Comparison of ENCODE assay signal across 20 cellular contexts in the genomic region with DNA sequence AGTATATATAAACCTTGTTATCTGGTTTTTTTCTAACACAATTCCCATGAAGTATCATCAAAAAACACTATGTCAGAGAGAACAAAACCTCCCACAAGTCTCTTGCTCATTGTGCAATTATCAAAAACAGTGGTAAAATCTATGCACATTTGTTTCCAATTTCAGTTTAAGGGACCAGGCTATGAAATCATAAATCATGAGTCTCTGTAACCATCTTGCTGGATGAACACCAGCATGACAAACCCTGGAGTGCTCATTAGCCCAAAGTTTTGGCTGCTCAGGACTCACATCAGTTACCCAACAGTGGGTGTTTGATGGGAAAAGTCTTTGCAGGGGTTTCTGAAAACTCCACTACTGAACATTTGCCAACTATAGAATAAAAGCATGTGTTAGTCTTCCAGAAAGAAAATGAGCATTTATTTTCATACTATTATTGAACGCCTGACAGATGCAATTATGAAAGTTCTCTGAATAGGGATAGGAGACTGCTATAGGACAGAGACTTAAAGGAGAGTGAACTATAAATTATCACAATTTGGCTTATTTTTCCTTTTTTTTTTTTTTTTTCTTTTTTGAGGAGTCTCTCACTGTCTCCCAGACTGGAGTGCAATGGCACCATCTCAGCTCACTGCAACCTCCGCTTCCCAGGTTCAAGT.
DNase-seq lines count a peak whose midpoint lies in the region; ATAC-seq, FAIRE-seq and TF ChIP-seq lines count a peak whose summit lies in the region.
"Had no signal": no experiment of that assay in that cellular context is flagged by ENCODE, and none has a peak within 500 bp of the region (broad histone marks: within the 10 kb centered on the region; RNA-seq: fewer than 3 reads in every experiment).

No MANE protein-coding gene starts in this region.

- H4K8ac ChIP-seq in IMR-90 (ENCODE audit: low read depth in 2 of 2, low read length in 2 of 2) = no peak overlapping the region
- no peak overlapping the region for H4K8ac ChIP-seq in mesendoderm (ENCODE audit: low read depth, low read length)

- BruUV-seq in IMR-90 (replicated peaks; lab: Mats Ljungman, UMichigan) = no TSS peak

- no peak overlapping the region for H2BK20ac ChIP-seq in IMR-90 (ENCODE audit: low read depth, low read length)

- H3K23ac ChIP-seq in IMR-90 (ENCODE audit: low read depth, low read length) = no peak overlapping the region
- no peak overlapping the region for H3K23ac ChIP-seq in mesendoderm (ENCODE audit: low read length)

- H3K4me2 ChIP-seq in IMR-90 (ENCODE audit: low read depth, low read length) = no peak overlapping the region
- H3K4me2 ChIP-seq in mesendoderm (ENCODE audit: low read length) = no peak overlapping the region
- H3K4me2 ChIP-seq: PC-9 had no signal

- H3K27ac Mint-ChIP-seq in activated CD4-positive, alpha-beta T cell treated with anti-CD3 and anti-CD28 coated beads, Interleukin-2, amount 10 ng/mL, durations not matched to agents 7 days and 5 days = no peak overlapping the region
- H3K27ac Mint-ChIP-seq: activated CD4-positive, alpha-beta memory T cell treated with anti-CD3 and anti-CD28 coated beads for 36 hours; activated T-helper 1 cell treated with anti-CD3 and anti-CD28 coated beads, Interleukin-12 subunit alpha, Interleukin-12 subunit beta, Interleukin-2, Interleukin-4 antibody, amounts not matched to agents 30 ng/mL and 10 ng/mL and 1 ng/mL, durations not matched to agents 14 hours and 24 hours and 36 hours had no signal

- no peak overlapping the region for H3K4me3 Mint-ChIP-seq in activated CD4-positive, alpha-beta T cell treated with anti-CD3 and anti-CD28 coated beads, Interleukin-2, amount 10 ng/mL, durations not matched to agents 7 days and 5 days
- H3K4me3 Mint-ChIP-seq: activated CD4-positive, alpha-beta memory T cell treated with anti-CD3 and anti-CD28 coated beads for 36 hours; activated T-helper 1 cell treated with anti-CD3 and anti-CD28 coated beads, Interleukin-12 subunit alpha, Interleukin-12 subunit beta, Interleukin-2, Interleukin-4 antibody, amounts not matched to agents 30 ng/mL and 10 ng/mL and 1 ng/mL, durations not matched to agents 14 hours and 24 hours and 36 hours had no signal

- TF ChIP-seq RAD21 in IMR-90 (IDR thresholded peaks at IDR 0.05; ENCODE audit: low read length) = no peak

- H3K4me3 ChIP-seq in IMR-90 (ENCODE audit: insufficient read depth, low read depth, low read length) (no peak overlapping the region), mesendoderm (ENCODE audit: low read length) (no peak overlapping the region)
- H3K4me3 ChIP-seq: PC-9, upper lobe of left lung had no signal

- no peak overlapping the region for H4K91ac ChIP-seq in IMR-90 (ENCODE audit: insufficient read depth, low read depth, low read length)

- H4K5ac ChIP-seq in IMR-90 (ENCODE audit: low read depth, low read length) (no peak overlapping the region), mesendoderm (ENCODE audit: low read length) (no peak overlapping the region)

- no peak for TF ChIP-seq CTCF in AG09319 (IDR thresholded peaks at IDR 0.05; ENCODE audit: low read depth, low read length)
- no peak for TF ChIP-seq CTCF in IMR-90 (conservative IDR thresholded peaks at IDR 0.05; ENCODE audit: low read depth, low read length)

- POLR2A ChIA-PET in IMR-90 (lab: Charles Lee; ENCODE audit: unreplicated experiment) = no interaction called here
- POLR2A ChIA-PET in activated CD4-positive, alpha-beta T cell treated with anti-CD3 and anti-CD28 coated beads, Interleukin-2, amount 10 ng/mL, durations not matched to agents 7 days and 5 days (lab: Charles Lee) = no interaction called here

- no peak overlapping the region for H2BK120ac ChIP-seq in IMR-90 (ENCODE audit: low read depth, low read length)
- H2BK120ac ChIP-seq in mesendoderm (ENCODE audit: low read depth, low read length) = no peak overlapping the region

- H3K9me1 ChIP-seq in IMR-90 (ENCODE audit: insufficient read depth, low read length) = no peaks in the 10 kb centered on the region

- H3K36me3 Mint-ChIP-seq in activated CD4-positive, alpha-beta T cell treated with anti-CD3 and anti-CD28 coated beads, Interleukin-2, amount 10 ng/mL, durations not matched to agents 7 days and 5 days (ENCODE audit: low read depth) = no peaks in the 10 kb centered on the region
- H3K36me3 Mint-ChIP-seq: activated CD4-positive, alpha-beta memory T cell treated with anti-CD3 and anti-CD28 coated beads for 36 hours had no signal

- CTCF ChIA-PET in IMR-90 (lab: Yijun Ruan, JAX) = interaction anchor here (0.7 kb wide), 1 partner anchor 701 kb away, joined by 4 read pairs; no protein-coding TSS in a partner anchor
- CTCF ChIA-PET in activated CD4-positive, alpha-beta T cell treated with anti-CD3 and anti-CD28 coated beads, Interleukin-2, amount 10 ng/mL, durations not matched to agents 7 days and 5 days (lab: Charles Lee) = no interaction called here

- H3K9me3 ChIP-seq in IMR-90 (ENCODE audit: control insufficient read depth, insufficient read depth, low read length) = no peaks in the 10 kb centered on the region
- H3K9me3 ChIP-seq: upper lobe of left lung had no signal

- no peaks in the 10 kb centered on the region for H3K4me1 Mint-ChIP-seq in activated CD4-positive, alpha-beta T cell treated with anti-CD3 and anti-CD28 coated beads, Interleukin-2, amount 10 ng/mL, durations not matched to agents 7 days and 5 days

- H3K79me1 ChIP-seq in IMR-90 (ENCODE audit: low read depth in 1 of 2, low read length in 2 of 2) (no peaks in the 10 kb centered on the region), mesendoderm (ENCODE audit: low read length) (no peaks in the 10 kb centered on the region)

- no peaks in the 10 kb centered on the region for H4K20me1 ChIP-seq in IMR-90 (ENCODE audit: insufficient read depth, low read length)

- no peak overlapping the region for H2AK9ac ChIP-seq in IMR-90 (replicated peaks; ENCODE audit: low read depth, low read length, poor library complexity)

- intact Hi-C loops in IMR-90 (cut with micrococcal nuclease) = no loop called here

- no CpG with 5 or more reads among the region's 2 CpGs for WGBS in IMR-90 (ENCODE audit: extremely low coverage in 2 of 2, insufficient read length in 1 of 2), 2 experiments
- WGBS in mesendoderm (ENCODE audit: extremely low coverage, insufficient coverage, low lambda C conversion rate) = no CpG with 5 or more reads among the region's 2 CpGs

- H3K79me2 ChIP-seq in mesendoderm (ENCODE audit: control insufficient read depth, insufficient read depth, low read length) = no peaks in the 10 kb centered on the region
- H3K79me2 ChIP-seq: parathyroid adenoma had no signal

- peak; percentile 90 for DNase-seq in AG09319 (ENCODE audit: extremely low read depth, low read depth)
- DNase-seq in IMR-90 = peak; percentile 50
- no peak for DNase-seq in mesendoderm
- DNase-seq in activated CD4-positive, alpha-beta T cell treated with anti-CD3 and anti-CD28 coated beads, Interleukin-2, amount 10 ng/mL, durations not matched to agents 7 days and 5 days = no peak
- DNase-seq in HK-2 (ENCODE audit: unreplicated experiment) = no peak
- no peak for DNase-seq in GOT3 (lab: John Stamatoyannopoulos, UW)
- no peak for DNase-seq in NCI-H1436 treated with DMSO at 0.1 percent for 48 hours (lab: John Stamatoyannopoulos, UW)
- DNase-seq: activated CD4-positive, alpha-beta memory T cell treated with anti-CD3 and anti-CD28 coated beads for 36 hours; AML-193; NCI-H1694 treated with DMSO at 0.1 percent for 48 hours; NCI-H526; PC-9; stimulated activated CD4-positive, alpha-beta T cell treated with anti-CD3 and anti-CD28 coated beads, Interleukin-12 subunit alpha, Interleukin-12 subunit beta, amount 100 ng/mL, for 4 hours; stimulated activated naive CD4-positive, alpha-beta T cell treated with Interleukin-2 at 50 U/mL for 16 hours; SW 1271; upper lobe of left lung had no signal

- H3K14ac ChIP-seq in IMR-90 (replicated peaks; ENCODE audit: low read depth, low read length) = no peak overlapping the region

- H3K36me3 ChIP-seq in IMR-90 (ENCODE audit: control insufficient read depth, insufficient read depth, low read length) = no peaks in the 10 kb centered on the region
- no peaks in the 10 kb centered on the region for H3K36me3 ChIP-seq in mesendoderm (ENCODE audit: control insufficient read depth, insufficient read depth, low read length)
- H3K36me3 ChIP-seq: upper lobe of left lung had no signal

- H3K9ac ChIP-seq in IMR-90 (ENCODE audit: low read depth, low read length) (no peak overlapping the region), mesendoderm (ENCODE audit: low read length) (no peak overlapping the region)
- H3K9ac ChIP-seq: parathyroid adenoma had no signal

- H2AK5ac ChIP-seq in IMR-90 (ENCODE audit: low read depth, low read length) = no peak overlapping the region
- H2AK5ac ChIP-seq in mesendoderm (ENCODE audit: low read length) = no peak overlapping the region

- H3K27me3 Mint-ChIP-seq in activated CD4-positive, alpha-beta T cell treated with anti-CD3 and anti-CD28 coated beads, Interleukin-2, amount 10 ng/mL, durations not matched to agents 7 days and 5 days = no peaks in the 10 kb centered on the region
- H3K27me3 Mint-ChIP-seq: activated CD4-positive, alpha-beta memory T cell treated with anti-CD3 and anti-CD28 coated beads for 36 hours had no signal

- H3K4me1 ChIP-seq in IMR-90 (ENCODE audit: control insufficient read depth, insufficient read depth, low read length) = no peaks in the 10 kb centered on the region; the same call in 1 of the 2 replicates
- no peaks in the 10 kb centered on the region for H3K4me1 ChIP-seq in mesendoderm (ENCODE audit: control insufficient read depth, low read depth, low read length)
- H3K4me1 ChIP-seq: upper lobe of left lung had no signal

- H2BK15ac ChIP-seq in IMR-90 (ENCODE audit: low read depth, low read length) (no peak overlapping the region), mesendoderm (replicated peaks; ENCODE audit: low read depth) (no peak overlapping the region)

- H2AFZ ChIP-seq in IMR-90 (replicated peaks; ENCODE audit: low read length, poor library complexity) = no peak overlapping the region
- H2AFZ ChIP-seq: parathyroid adenoma, PC-9 had no signal

- peak; percentile 95 for FAIRE-seq in endometrium (lab: Jason Lieb, UNC)
- FAIRE-seq: GM19239 had no signal

- no peak overlapping the region for H3K56ac ChIP-seq in IMR-90 (ENCODE audit: extremely low read depth, insufficient read depth, low read length)
- no peak overlapping the region for H3K56ac ChIP-seq in mesendoderm (ENCODE audit: low read length)

- no peak overlapping the region for H2BK5ac ChIP-seq in IMR-90 (ENCODE audit: low read depth, low read length, poor library complexity, severe bottlenecking)
- H2BK5ac ChIP-seq in mesendoderm (ENCODE audit: low read length) = no peak overlapping the region

- no peaks in the 10 kb centered on the region for H3K9me3 Mint-ChIP-seq in activated CD4-positive, alpha-beta T cell treated with anti-CD3 and anti-CD28 coated beads, Interleukin-2, amount 10 ng/mL, durations not matched to agents 7 days and 5 days
- H3K9me3 Mint-ChIP-seq: activated CD4-positive, alpha-beta memory T cell treated with anti-CD3 and anti-CD28 coated beads for 36 hours; activated T-helper 1 cell treated with anti-CD3 and anti-CD28 coated beads, Interleukin-12 subunit alpha, Interleukin-12 subunit beta, Interleukin-2, Interleukin-4 antibody, amounts not matched to agents 30 ng/mL and 10 ng/mL and 1 ng/mL, durations not matched to agents 14 hours and 24 hours and 36 hours had no signal

- H3K4ac ChIP-seq in IMR-90 (ENCODE audit: low read depth, low read length) = no peak overlapping the region
- no peak overlapping the region for H3K4ac ChIP-seq in mesendoderm (ENCODE audit: low read depth, low read length)

- no peak for ATAC-seq in IMR-90 (ENCODE audit: low read depth)

- H3K18ac ChIP-seq in IMR-90 (ENCODE audit: low read depth, low read length) (no peak overlapping the region), mesendoderm (ENCODE audit: low read length) (peak overlapping the region; percentile 39)

- dilution Hi-C loops in IMR-90 (cut with HindIII; ENCODE audit: low sequenced_read_pairs, unreplicated experiment) = no loop called here

- H3K27me3 ChIP-seq in IMR-90 (ENCODE audit: control insufficient read depth, insufficient read depth, low read length) = no peaks in the 10 kb centered on the region
- no peaks in the 10 kb centered on the region for H3K27me3 ChIP-seq in mesendoderm (ENCODE audit: insufficient read depth, low read length, poor library complexity)
- H3K27me3 ChIP-seq: upper lobe of left lung had no signal

- no peak for TF ChIP-seq POLR2A in IMR-90 (IDR thresholded peaks at IDR 0.05; ENCODE audit: low read depth, low read length)

- H3K27ac ChIP-seq in IMR-90 (ENCODE audit: insufficient read depth, low read length) (no peak overlapping the region), mesendoderm (ENCODE audit: low read depth, low read length) (no peak overlapping the region)
- H3K27ac ChIP-seq: parathyroid adenoma, PC-9, upper lobe of left lung had no signal

- in situ Hi-C loops in IMR-90 (cut with MboI; ENCODE audit: low sequenced_read_pairs) = no loop called here

Comparison
In these comparisons a context has a peak if more than half of its experiments do, and no peak if none do; other contexts are left out.
1. DNase-seq: peak in AG09319 (single experiment) and IMR-90 (single experiment); none in mesendoderm (single experiment), activated CD4-positive, alpha-beta T cell treated with anti-CD3 and anti-CD28 coated beads, Interleukin-2, amount 10 ng/mL, durations not matched to agents 7 days and 5 days (single experiment), HK-2 (single experiment), GOT3 (single experiment) and NCI-H1436 treated with DMSO at 0.1 percent for 48 hours (single experiment).